ENCODE assay signal across 26 cellular contexts in the genomic region with DNA sequence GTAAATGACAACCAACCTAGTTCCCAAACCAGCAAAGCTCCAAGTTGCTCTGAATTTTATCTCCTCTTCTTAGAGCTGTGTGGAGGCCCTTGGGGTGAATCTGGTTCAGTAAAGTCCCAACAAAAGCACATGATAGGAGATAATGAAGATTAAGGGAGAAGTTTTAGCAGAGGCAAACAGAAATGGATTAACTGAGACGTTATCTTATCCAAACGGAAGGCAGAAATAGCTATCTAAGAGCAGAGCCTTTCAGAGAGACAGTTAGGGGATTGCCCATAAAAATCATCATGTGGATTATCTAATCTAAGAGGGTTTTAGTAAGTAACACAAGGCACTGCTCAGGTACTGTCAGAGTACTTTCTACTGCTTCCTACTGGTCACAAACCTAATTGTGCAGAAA.
"Had no signal": no experiment of that assay in that cellular context is flagged by ENCODE, and none has a peak within 500 bp of the region (broad histone marks: within the 10 kb centered on the region; RNA-seq: fewer than 3 reads in every experiment).

No MANE protein-coding gene starts in this region.

- H3K27me3 ChIP-seq: ascending aorta had no signal

- H3K36me3 ChIP-seq: ascending aorta, cardiac muscle cell had no signal

- H3K9me3 ChIP-seq: ascending aorta had no signal

- H3K27ac Mint-ChIP-seq: activated CD4-positive, alpha-beta memory T cell treated with anti-CD3 and anti-CD28 coated beads, Interleukin-2, amount 10 ng/mL, durations not matched to agents 7 days and 5 days; activated CD8-positive, alpha-beta memory T cell treated with anti-CD3 and anti-CD28 coated beads, Interleukin-2, amount 10 ng/mL, durations not matched to agents 7 days and 5 days; activated naive CD4-positive, alpha-beta T cell treated with anti-CD3 and anti-CD28 coated beads, Interleukin-2, amount 10 ng/mL, durations not matched to agents 7 days and 5 days; activated naive CD8-positive, alpha-beta T cell treated with anti-CD3 and anti-CD28 coated beads for 36 hours had no signal

- H3K9me3 Mint-ChIP-seq: activated CD4-positive, alpha-beta memory T cell treated with anti-CD3 and anti-CD28 coated beads, Interleukin-2, amount 10 ng/mL, durations not matched to agents 7 days and 5 days; activated naive CD4-positive, alpha-beta T cell treated with anti-CD3 and anti-CD28 coated beads, Interleukin-2, amount 10 ng/mL, durations not matched to agents 7 days and 5 days had no signal

- H3K4me1 ChIP-seq: ascending aorta had no signal

- H3K4me3 ChIP-seq: ascending aorta, cardiac muscle cell had no signal

- H3K4me3 Mint-ChIP-seq: activated CD4-positive, alpha-beta memory T cell treated with anti-CD3 and anti-CD28 coated beads, Interleukin-2, amount 10 ng/mL, durations not matched to agents 7 days and 5 days; activated CD8-positive, alpha-beta memory T cell treated with anti-CD3 and anti-CD28 coated beads, Interleukin-2, amount 10 ng/mL, durations not matched to agents 7 days and 5 days; activated naive CD4-positive, alpha-beta T cell treated with anti-CD3 and anti-CD28 coated beads, Interleukin-2, amount 10 ng/mL, durations not matched to agents 7 days and 5 days; activated naive CD8-positive, alpha-beta T cell treated with anti-CD3 and anti-CD28 coated beads for 36 hours had no signal

- DNase-seq: activated CD4-positive, alpha-beta memory T cell treated with anti-CD3 and anti-CD28 coated beads, Interleukin-2, amount 10 ng/mL, durations not matched to agents 7 days and 5 days; activated CD4-positive, alpha-beta T cell treated with anti-CD3 and anti-CD28 coated beads for 1 hour; activated CD4-positive, alpha-beta T cell treated with anti-CD3 and anti-CD28 coated beads for 48 hours; activated CD4-positive, CD25-positive, alpha-beta regulatory T cell; activated CD8-positive, alpha-beta memory T cell treated with anti-CD3 and anti-CD28 coated beads for 24 hours; activated CD8-positive, alpha-beta memory T cell treated with anti-CD3 and anti-CD28 coated beads, Interleukin-2, amount 10 ng/mL, durations not matched to agents 7 days and 5 days; activated CD8-positive, alpha-beta memory T cell treated with anti-CD3 and anti-CD28 coated beads, Interleukin-2, amount 50 U/mL, for 48 hours; activated effector memory CD4-positive, alpha-beta T cell treated with Interleukin-2 at 50 U/mL for 16 hours; activated naive CD4-positive, alpha-beta T cell treated with anti-CD3 and anti-CD28 coated beads, Interleukin-2, amount 10 ng/mL, durations not matched to agents 7 days and 5 days; activated naive CD8-positive, alpha-beta T cell treated with anti-CD3 and anti-CD28 coated beads for 36 hours; activated T-cell treated with anti-CD3 and anti-CD28 coated beads, Interleukin-2, amount 50 U/mL, for 48 hours; amygdala; MM.1S; MV-4-11; NCI-H1092; NCI-H1436 treated with DMSO at 0.1 percent for 48 hours; NCI-H1694 treated with DMSO at 0.1 percent for 48 hours; NCI-H2029; NCI-H510A treated with DMSO at 0.1 percent for 48 hours; NCI-H69; NK-92 treated with Interleukin-12 subunit alpha and Interleukin-12 subunit beta, amount 100 ng/mL, for 24 hours; Right ventricle myocardium superior; SW 1271; T1000 had no signal

- H3K36me3 Mint-ChIP-seq: activated CD8-positive, alpha-beta memory T cell treated with anti-CD3 and anti-CD28 coated beads, Interleukin-2, amount 10 ng/mL, durations not matched to agents 7 days and 5 days; activated naive CD4-positive, alpha-beta T cell treated with anti-CD3 and anti-CD28 coated beads, Interleukin-2, amount 10 ng/mL, durations not matched to agents 7 days and 5 days; activated naive CD8-positive, alpha-beta T cell treated with anti-CD3 and anti-CD28 coated beads for 36 hours had no signal
